In the genomic region with DNA sequence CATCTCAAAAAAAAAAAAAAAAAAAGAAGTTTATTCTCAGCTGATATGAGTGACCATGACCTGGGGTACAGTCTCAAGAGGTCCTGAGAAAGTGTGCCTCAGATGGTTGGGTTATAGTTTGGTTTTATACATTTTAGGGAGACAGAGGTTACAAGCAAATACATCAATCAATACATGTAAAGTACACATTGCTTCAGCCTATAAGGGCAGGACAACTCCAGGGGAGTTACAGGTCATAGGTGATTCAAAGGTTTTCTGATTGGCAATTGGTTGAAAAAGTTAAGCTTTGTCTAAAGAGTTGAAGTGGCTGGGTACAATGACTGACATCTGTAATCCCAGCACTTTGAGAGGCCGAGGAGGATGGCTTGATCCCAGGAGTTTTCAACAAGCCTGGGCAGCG, we compare ENCODE assay signal across 38 cellular contexts. TPM values are rescaled to one million over a fixed set of nuclear protein-coding genes. Genes with fewer than 3 reads are reported as not detected.
"Had no signal": no experiment of that assay in that cellular context is flagged by ENCODE, and none has a peak within 500 bp of the region (broad histone marks: within the 10 kb centered on the region; RNA-seq: fewer than 3 reads in every experiment).

No MANE protein-coding gene starts in this region.

- H3K9me3 Mint-ChIP-seq: activated B cell treated with CpG ODN at 0.5 μM for 24 hours; activated CD4-positive, alpha-beta memory T cell treated with anti-CD3 and anti-CD28 coated beads for 36 hours; activated CD4-positive, alpha-beta T cell treated with anti-CD3 and anti-CD28 coated beads, Interleukin-2, amount 10 ng/mL, durations not matched to agents 24 days and 14 days; activated CD8-positive, alpha-beta T cell treated with anti-CD3 and anti-CD28 coated beads for 36 hours; activated naive CD4-positive, alpha-beta T cell treated with anti-CD3 and anti-CD28 coated beads for 36 hours; activated naive CD8-positive, alpha-beta T cell treated with anti-CD3 and anti-CD28 coated beads for 36 hours; activated T-cell treated with anti-CD3 and anti-CD28 coated beads, Interleukin-2, amount 50 U/mL, for 4 hours; activated T-cell treated with anti-CD3 and anti-CD28 coated beads, Interleukin-2, amount 50 U/mL, for 72 hours; activated T-helper 1 cell treated with anti-CD3 and anti-CD28 coated beads, Interleukin-12 subunit alpha, Interleukin-12 subunit beta, Interleukin-2, Interleukin-4 antibody, amounts not matched to agents 30 ng/mL and 10 ng/mL and 1 ng/mL, durations not matched to agents 14 hours and 24 hours and 36 hours; activated T-helper 17 cell treated with anti-CD3 and anti-CD28 coated beads, Interleukin-2, amount 50 U/mL, for 72 hours; central memory CD8-positive, alpha-beta T cell; T-cell; T-helper 2 cell treated with Interferon-gamma antibody and Interleukin-4, amounts not matched to agents 5 μg/mL and 100 μg/mL, for 36 hours had no signal

- H3K27me3 Mint-ChIP-seq: central memory CD8-positive, alpha-beta T cell had no signal

- H3K9me3 ChIP-seq: ascending aorta had no signal

- H3K27me3 ChIP-seq: ascending aorta, cardiac muscle cell had no signal

- H3K4me3 ChIP-seq: ascending aorta, cardiac muscle cell had no signal

- H3K4me1 ChIP-seq: ascending aorta had no signal

- H3K4me1 Mint-ChIP-seq: activated B cell treated with CpG ODN at 0.5 μM for 24 hours; activated T-helper 17 cell treated with anti-CD3 and anti-CD28 coated beads, Interleukin-2, amount 50 U/mL, for 72 hours had no signal

- H3K36me3 Mint-ChIP-seq: activated CD4-positive, alpha-beta memory T cell treated with anti-CD3 and anti-CD28 coated beads for 36 hours; brain; T-cell had no signal

- DNase-seq: activated B cell treated with CpG ODN at 0.5 μM for 24 hours; activated CD4-positive, alpha-beta memory T cell treated with anti-CD3 and anti-CD28 coated beads for 36 hours; activated CD4-positive, alpha-beta T cell treated with anti-CD3 and anti-CD28 coated beads for 4 hours; activated CD4-positive, alpha-beta T cell treated with anti-CD3 and anti-CD28 coated beads, Interleukin-2, amount 10 ng/mL, durations not matched to agents 24 days and 14 days; activated CD4-positive, alpha-beta T cell treated with anti-CD3 and anti-CD28 coated beads, Interleukin-2, amount 50 U/mL, for 1 hour; activated CD4-positive, alpha-beta T cell treated with anti-CD3 and anti-CD28 coated beads, Interleukin-2, amount 50 U/mL, for 4 hours; activated CD4-positive, CD25-positive, alpha-beta regulatory T cell treated with anti-CD3 and anti-CD28 coated beads, Interleukin-2, amount 50 U/mL, for 72 hours; activated CD8-positive, alpha-beta memory T cell treated with anti-CD3 and anti-CD28 coated beads, Interleukin-2, amount 50 U/mL, for 4 hours; activated CD8-positive, alpha-beta T cell treated with anti-CD3 and anti-CD28 coated beads for 36 hours; activated effector memory CD4-positive, alpha-beta T cell treated with anti-CD3 and anti-CD28 coated beads, Interleukin-2, amount 50 U/mL, for 16 hours; activated gamma-delta T cell treated with Interleukin-2 at 50 U/mL for 16 hours; activated naive CD4-positive, alpha-beta T cell; activated naive CD4-positive, alpha-beta T cell treated with anti-CD3 and anti-CD28 coated beads for 36 hours; activated naive CD4-positive, alpha-beta T cell treated with anti-CD3 and anti-CD28 coated beads, Interleukin-2, amount 50 U/mL, for 16 hours; activated naive CD8-positive, alpha-beta T cell treated with anti-CD3 and anti-CD28 coated beads for 36 hours; activated T-cell treated with anti-CD3 and anti-CD28 coated beads for 4 hours; activated T-cell treated with anti-CD3 and anti-CD28 coated beads, Interleukin-2, amount 50 U/mL, for 1 hour; activated T-cell treated with anti-CD3 and anti-CD28 coated beads, Interleukin-2, amount 50 U/mL, for 4 hours; activated T-cell treated with anti-CD3 and anti-CD28 coated beads, Interleukin-2, amount 50 U/mL, for 72 hours; amygdala; anterior cingulate cortex; caudate nucleus; cerebellar nuclear complex; T-cell; T-helper 2 cell; T-helper 9 cell had no signal

- ATAC-seq: activated CD8-positive, alpha-beta T cell treated with anti-CD3 and anti-CD28 coated beads for 36 hours; activated T-cell treated with anti-CD3 and anti-CD28 coated beads, Interleukin-2, amount 50 U/mL, for 4 hours; activated T-cell treated with anti-CD3 and anti-CD28 coated beads, Interleukin-2, amount 50 U/mL, for 72 hours; activated T-helper 17 cell treated with anti-CD3 and anti-CD28 coated beads, Interleukin-2, amount 50 U/mL, for 72 hours; T-cell had no signal

- H3K27ac ChIP-seq: ascending aorta, cardiac muscle cell, VCaP had no signal

- H3K4me3 Mint-ChIP-seq: activated B cell treated with CpG ODN at 0.5 μM for 24 hours; activated CD4-positive, alpha-beta memory T cell treated with anti-CD3 and anti-CD28 coated beads for 36 hours; activated CD4-positive, alpha-beta T cell treated with anti-CD3 and anti-CD28 coated beads, Interleukin-2, amount 10 ng/mL, durations not matched to agents 24 days and 14 days; activated CD8-positive, alpha-beta T cell treated with anti-CD3 and anti-CD28 coated beads for 36 hours; activated naive CD4-positive, alpha-beta T cell treated with anti-CD3 and anti-CD28 coated beads for 36 hours; activated naive CD8-positive, alpha-beta T cell treated with anti-CD3 and anti-CD28 coated beads for 36 hours; activated T-cell treated with anti-CD3 and anti-CD28 coated beads, Interleukin-2, amount 50 U/mL, for 4 hours; activated T-cell treated with anti-CD3 and anti-CD28 coated beads, Interleukin-2, amount 50 U/mL, for 72 hours; activated T-helper 1 cell treated with anti-CD3 and anti-CD28 coated beads, Interleukin-12 subunit alpha, Interleukin-12 subunit beta, Interleukin-2, Interleukin-4 antibody, amounts not matched to agents 30 ng/mL and 10 ng/mL and 1 ng/mL, durations not matched to agents 14 hours and 24 hours and 36 hours; activated T-helper 17 cell treated with anti-CD3 and anti-CD28 coated beads, Interleukin-2, amount 50 U/mL, for 72 hours; brain; central memory CD8-positive, alpha-beta T cell; T-cell; T-helper 2 cell treated with Interferon-gamma antibody and Interleukin-4, amounts not matched to agents 5 μg/mL and 100 μg/mL, for 36 hours had no signal

- H3K36me3 ChIP-seq: ascending aorta, cardiac muscle cell had no signal

- H3K27ac Mint-ChIP-seq: activated B cell treated with CpG ODN at 0.5 μM for 24 hours; activated CD4-positive, alpha-beta memory T cell treated with anti-CD3 and anti-CD28 coated beads for 36 hours; activated CD4-positive, alpha-beta T cell treated with anti-CD3 and anti-CD28 coated beads, Interleukin-2, amount 10 ng/mL, durations not matched to agents 24 days and 14 days; activated CD8-positive, alpha-beta T cell treated with anti-CD3 and anti-CD28 coated beads for 36 hours; activated naive CD4-positive, alpha-beta T cell treated with anti-CD3 and anti-CD28 coated beads for 36 hours; activated naive CD8-positive, alpha-beta T cell treated with anti-CD3 and anti-CD28 coated beads for 36 hours; activated T-cell treated with anti-CD3 and anti-CD28 coated beads, Interleukin-2, amount 50 U/mL, for 72 hours; activated T-helper 1 cell treated with anti-CD3 and anti-CD28 coated beads, Interleukin-12 subunit alpha, Interleukin-12 subunit beta, Interleukin-2, Interleukin-4 antibody, amounts not matched to agents 30 ng/mL and 10 ng/mL and 1 ng/mL, durations not matched to agents 14 hours and 24 hours and 36 hours; activated T-helper 17 cell treated with anti-CD3 and anti-CD28 coated beads, Interleukin-2, amount 50 U/mL, for 72 hours; brain; T-cell; T-helper 2 cell treated with Interferon-gamma antibody and Interleukin-4, amounts not matched to agents 5 μg/mL and 100 μg/mL, for 36 hours had no signal

RNA-seq across cellular contexts. Expression of a gene that starts 2.3 kb away (rescaled TPM):
- total RNA-seq: activated B cell treated with CpG ODN at 0.5 μM for 24 hours; activated CD4-positive, alpha-beta memory T cell treated with anti-CD3 and anti-CD28 coated beads for 36 hours; activated CD4-positive, alpha-beta T cell treated with anti-CD3 and anti-CD28 coated beads, Interleukin-2, amount 10 ng/mL, durations not matched to agents 24 days and 14 days; activated CD8-positive, alpha-beta memory T cell treated with anti-CD3 and anti-CD28 coated beads for 36 hours; activated CD8-positive, alpha-beta T cell treated with anti-CD3 and anti-CD28 coated beads for 36 hours; activated naive CD4-positive, alpha-beta T cell treated with anti-CD3 and anti-CD28 coated beads for 36 hours; activated naive CD8-positive, alpha-beta T cell treated with anti-CD3 and anti-CD28 coated beads for 36 hours; activated T-cell treated with anti-CD3 and anti-CD28 coated beads, Interleukin-2, amount 50 U/mL, for 4 hours; activated T-cell treated with anti-CD3 and anti-CD28 coated beads, Interleukin-2, amount 50 U/mL, for 72 hours; activated T-helper 1 cell treated with anti-CD3 and anti-CD28 coated beads, Interleukin-12 subunit alpha, Interleukin-12 subunit beta, Interleukin-2, Interleukin-4 antibody, amounts not matched to agents 30 ng/mL and 10 ng/mL and 1 ng/mL, durations not matched to agents 14 hours and 24 hours and 36 hours; activated T-helper 17 cell treated with anti-CD3 and anti-CD28 coated beads, Interleukin-2, amount 50 U/mL, for 72 hours; ascending aorta; bronchial epithelial cell; cardiac muscle cell; chondrocyte; T-cell; T-helper 1 cell treated with Interleukin-12 subunit alpha and Interleukin-12 subunit beta and Interleukin-4 antibody, amounts not matched to agents 30 ng/mL and 1 ng/mL, for 36 hours had no signal
- polyA plus RNA-seq: cardiac muscle cell had no signal
